ENCODE assay signal across 1 cellular context in the genomic region with DNA sequence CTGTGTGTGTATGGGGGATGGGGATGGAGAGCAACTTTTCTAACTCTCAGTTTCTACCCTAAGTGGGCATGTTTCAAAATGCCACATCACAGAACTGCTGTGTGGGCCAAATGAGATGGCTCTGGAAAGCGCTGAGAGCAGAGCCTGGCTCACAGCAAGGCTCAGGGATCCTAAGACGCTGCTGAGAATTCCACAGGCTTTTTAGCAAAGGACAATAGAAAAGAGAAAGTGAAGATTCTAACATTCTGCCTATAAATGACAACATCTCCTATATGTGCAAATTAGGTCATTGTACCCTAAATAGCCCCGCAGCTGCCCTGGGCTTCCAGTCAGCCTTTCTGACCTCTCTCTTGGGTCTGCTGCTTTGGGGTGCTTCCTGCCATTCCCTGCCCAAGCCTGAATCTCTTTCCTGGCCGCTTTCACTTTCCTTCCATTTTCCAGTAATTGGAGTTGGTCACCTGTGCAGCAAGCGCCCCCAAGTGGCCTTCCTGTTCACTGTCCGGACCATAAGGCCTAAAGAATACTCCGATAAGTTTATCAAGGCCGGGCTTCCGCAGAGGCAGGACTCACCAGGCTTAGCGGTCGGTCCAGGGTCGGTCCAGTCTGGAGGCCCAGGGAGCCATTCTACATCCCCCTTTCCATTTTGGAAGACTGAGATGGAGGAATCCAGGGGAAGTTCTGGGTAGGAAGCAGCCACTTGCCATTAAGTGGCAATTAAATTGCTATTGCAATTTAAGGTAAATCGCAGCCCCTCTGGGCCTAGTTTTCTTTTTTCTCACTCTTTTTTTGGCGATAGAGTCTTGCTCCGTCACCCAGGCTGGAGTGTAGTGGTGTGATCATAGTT.
TF ChIP-seq lines count a peak whose summit lies in the region.

No MANE protein-coding gene starts in this region.

TF ChIP-seq in K562, 482 proteins besides CTCF, POLR2A, EP300 and RAD21 (continued from another document and continues in another):
- TF ChIP-seq, protein P1, sequence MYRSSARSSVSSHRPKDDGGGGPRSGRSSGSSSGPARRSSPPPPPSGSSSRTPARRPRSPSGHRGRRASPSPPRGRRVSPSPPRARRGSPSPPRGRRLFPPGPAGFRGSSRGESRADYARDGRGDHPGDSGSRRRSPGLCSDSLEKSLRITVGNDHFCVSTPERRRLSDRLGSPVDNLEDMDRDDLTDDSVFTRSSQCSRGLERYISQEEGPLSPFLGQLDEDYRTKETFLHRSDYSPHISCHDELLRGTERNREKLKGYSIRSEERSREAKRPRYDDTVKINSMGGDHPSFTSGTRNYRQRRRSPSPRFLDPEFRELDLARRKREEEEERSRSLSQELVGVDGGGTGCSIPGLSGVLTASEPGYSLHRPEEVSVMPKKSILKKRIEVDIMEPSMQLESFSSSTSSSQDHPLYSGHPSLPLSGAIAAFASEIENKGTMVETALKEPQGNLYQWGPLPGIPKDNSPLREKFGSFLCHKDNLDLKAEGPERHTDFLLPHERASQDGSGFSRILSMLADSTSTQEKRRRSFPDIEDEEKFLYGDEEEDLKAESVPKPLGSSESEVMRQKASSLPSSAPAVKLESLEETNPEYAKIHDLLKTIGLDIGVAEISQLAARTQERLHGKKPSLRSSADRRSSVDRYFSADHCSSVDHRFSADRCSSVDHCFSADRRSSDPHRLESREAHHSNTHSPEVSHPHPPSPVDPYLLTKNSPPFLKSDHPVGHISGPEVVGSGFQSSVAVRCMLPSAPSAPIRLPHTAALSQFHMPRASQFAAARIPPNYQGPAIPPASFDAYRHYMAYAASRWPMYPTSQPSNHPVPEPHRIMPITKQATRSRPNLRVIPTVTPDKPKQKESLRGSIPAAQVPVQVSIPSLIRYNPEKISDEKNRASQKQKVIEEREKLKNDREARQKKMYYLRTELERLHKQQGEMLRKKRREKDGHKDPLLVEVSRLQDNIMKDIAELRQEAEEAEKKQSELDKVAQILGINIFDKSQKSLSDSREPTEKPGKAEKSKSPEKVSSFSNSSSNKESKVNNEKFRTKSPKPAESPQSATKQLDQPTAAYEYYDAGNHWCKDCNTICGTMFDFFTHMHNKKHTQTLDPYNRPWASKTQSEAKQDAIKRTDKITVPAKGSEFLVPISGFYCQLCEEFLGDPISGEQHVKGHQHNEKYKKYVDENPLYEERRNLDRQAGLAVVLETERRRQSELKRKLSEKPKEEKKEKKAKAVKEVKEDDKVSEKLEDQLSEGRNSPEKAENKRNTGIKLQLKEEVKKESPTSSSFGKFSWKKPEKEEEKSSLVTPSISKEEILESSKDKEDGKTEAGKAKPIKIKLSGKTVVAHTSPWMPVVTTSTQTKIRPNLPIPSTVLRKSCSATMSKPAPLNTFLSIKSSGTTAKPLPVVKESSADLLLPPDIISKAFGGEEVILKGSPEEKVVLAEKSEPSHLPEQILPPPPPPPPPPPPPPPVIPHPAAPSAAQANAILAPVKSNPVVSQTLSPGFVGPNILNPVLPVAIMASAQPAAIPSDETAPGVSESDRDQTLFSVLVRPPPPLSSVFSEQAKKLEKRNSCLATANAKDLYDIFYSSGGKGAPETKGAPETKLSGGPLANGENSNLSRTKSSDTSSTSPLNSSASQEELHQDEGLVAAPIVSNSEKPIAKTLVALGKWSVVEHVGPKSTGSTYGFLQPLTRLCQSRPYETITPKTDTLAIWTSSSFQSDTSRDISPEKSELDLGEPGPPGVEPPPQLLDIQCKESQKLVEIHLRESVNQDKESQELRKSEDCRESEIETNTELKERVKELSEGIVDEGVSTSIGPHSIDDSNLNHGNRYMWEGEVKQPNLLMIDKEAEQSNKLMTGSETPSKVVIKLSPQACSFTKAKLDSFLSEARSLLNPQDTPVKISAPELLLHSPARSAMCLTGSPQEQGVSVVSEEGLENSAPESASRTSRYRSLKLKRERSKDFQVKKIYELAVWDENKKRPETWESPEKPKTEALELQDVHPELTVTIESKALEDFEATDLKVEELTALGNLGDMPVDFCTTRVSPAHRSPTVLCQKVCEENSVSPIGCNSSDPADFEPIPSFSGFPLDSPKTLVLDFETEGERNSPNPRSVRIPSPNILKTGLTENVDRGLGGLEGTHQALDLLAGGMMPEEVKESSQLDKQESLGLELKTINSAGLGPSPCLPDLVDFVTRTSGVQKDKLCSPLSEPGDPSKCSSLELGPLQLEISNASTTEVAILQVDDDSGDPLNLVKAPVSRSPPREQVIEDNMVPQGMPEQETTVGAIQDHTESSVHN (IDR thresholded peaks at IDR 0.05; ENCODE audit: borderline replicate concordance in 1 of 2, low read depth in 1 of 2), result no peak; a peak in 1 of 4 replicates
- TF ChIP-seq ESRRA (IDR thresholded peaks at IDR 0.05; ENCODE audit: borderline replicate concordance, low read depth), result peak; percentile 72
- no peak for TF ChIP-seq FIP1L1 (IDR thresholded peaks at IDR 0.05; ENCODE audit: low read depth, low read length, poor library complexity, severe bottlenecking)
- TF ChIP-seq, protein P2, sequence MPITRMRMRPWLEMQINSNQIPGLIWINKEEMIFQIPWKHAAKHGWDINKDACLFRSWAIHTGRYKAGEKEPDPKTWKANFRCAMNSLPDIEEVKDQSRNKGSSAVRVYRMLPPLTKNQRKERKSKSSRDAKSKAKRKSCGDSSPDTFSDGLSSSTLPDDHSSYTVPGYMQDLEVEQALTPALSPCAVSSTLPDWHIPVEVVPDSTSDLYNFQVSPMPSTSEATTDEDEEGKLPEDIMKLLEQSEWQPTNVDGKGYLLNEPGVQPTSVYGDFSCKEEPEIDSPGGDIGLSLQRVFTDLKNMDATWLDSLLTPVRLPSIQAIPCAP (CRISPR knock-in tag; IDR thresholded peaks at IDR 0.05; ENCODE audit: borderline replicate concordance), result no peak
- peak in 1 of 2 experiments; percentile 15; a peak in 1 of 4 replicates for TF ChIP-seq NRF1 (conservative IDR thresholded peaks at IDR 0.05 in 1 of 2, IDR thresholded peaks at IDR 0.05 in 1 of 2)
- TF ChIP-seq, protein P3, sequence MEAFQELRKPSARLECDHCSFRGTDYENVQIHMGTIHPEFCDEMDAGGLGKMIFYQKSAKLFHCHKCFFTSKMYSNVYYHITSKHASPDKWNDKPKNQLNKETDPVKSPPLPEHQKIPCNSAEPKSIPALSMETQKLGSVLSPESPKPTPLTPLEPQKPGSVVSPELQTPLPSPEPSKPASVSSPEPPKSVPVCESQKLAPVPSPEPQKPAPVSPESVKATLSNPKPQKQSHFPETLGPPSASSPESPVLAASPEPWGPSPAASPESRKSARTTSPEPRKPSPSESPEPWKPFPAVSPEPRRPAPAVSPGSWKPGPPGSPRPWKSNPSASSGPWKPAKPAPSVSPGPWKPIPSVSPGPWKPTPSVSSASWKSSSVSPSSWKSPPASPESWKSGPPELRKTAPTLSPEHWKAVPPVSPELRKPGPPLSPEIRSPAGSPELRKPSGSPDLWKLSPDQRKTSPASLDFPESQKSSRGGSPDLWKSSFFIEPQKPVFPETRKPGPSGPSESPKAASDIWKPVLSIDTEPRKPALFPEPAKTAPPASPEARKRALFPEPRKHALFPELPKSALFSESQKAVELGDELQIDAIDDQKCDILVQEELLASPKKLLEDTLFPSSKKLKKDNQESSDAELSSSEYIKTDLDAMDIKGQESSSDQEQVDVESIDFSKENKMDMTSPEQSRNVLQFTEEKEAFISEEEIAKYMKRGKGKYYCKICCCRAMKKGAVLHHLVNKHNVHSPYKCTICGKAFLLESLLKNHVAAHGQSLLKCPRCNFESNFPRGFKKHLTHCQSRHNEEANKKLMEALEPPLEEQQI (IDR thresholded peaks at IDR 0.05), result no peak
- 0 out of 2 replicates have a peak, but pooled peaks have one; percentile 46 for TF ChIP-seq MYNN (IDR thresholded peaks at IDR 0.05)
- no peak for TF ChIP-seq MYNN (CRISPR knock-in tag; IDR thresholded peaks at IDR 0.05)
- peak; percentile 70 for TF ChIP-seq MEF2D (tag; conservative IDR thresholded peaks at IDR 0.05; ENCODE audit: low read depth)
- TF ChIP-seq MTA2 (IDR thresholded peaks at IDR 0.05; ENCODE audit: low read depth), result no peak
- TF ChIP-seq NUFIP1 (IDR thresholded peaks at IDR 0.05; ENCODE audit: partially characterized antibody), result no peak
- TF ChIP-seq ZNF384 (IDR thresholded peaks at IDR 0.05; ENCODE audit: low read depth, low read length), result peak; percentile 32; the same call in 1 of the 2 replicates
- TF ChIP-seq NFIC (IDR thresholded peaks at IDR 0.05), result no peak; the same call in 1 of the 2 replicates
- no peak for TF ChIP-seq PTTG1 (tag; IDR thresholded peaks at IDR 0.05; ENCODE audit: low read depth)
- no peak for TF ChIP-seq ZNF76 (CRISPR knock-in tag; IDR thresholded peaks at IDR 0.05; ENCODE audit: borderline replicate concordance)
- TF ChIP-seq, protein P4, sequence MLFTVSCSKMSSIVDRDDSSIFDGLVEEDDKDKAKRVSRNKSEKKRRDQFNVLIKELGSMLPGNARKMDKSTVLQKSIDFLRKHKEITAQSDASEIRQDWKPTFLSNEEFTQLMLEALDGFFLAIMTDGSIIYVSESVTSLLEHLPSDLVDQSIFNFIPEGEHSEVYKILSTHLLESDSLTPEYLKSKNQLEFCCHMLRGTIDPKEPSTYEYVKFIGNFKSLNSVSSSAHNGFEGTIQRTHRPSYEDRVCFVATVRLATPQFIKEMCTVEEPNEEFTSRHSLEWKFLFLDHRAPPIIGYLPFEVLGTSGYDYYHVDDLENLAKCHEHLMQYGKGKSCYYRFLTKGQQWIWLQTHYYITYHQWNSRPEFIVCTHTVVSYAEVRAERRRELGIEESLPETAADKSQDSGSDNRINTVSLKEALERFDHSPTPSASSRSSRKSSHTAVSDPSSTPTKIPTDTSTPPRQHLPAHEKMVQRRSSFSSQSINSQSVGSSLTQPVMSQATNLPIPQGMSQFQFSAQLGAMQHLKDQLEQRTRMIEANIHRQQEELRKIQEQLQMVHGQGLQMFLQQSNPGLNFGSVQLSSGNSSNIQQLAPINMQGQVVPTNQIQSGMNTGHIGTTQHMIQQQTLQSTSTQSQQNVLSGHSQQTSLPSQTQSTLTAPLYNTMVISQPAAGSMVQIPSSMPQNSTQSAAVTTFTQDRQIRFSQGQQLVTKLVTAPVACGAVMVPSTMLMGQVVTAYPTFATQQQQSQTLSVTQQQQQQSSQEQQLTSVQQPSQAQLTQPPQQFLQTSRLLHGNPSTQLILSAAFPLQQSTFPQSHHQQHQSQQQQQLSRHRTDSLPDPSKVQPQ (CRISPR knock-in tag; IDR thresholded peaks at IDR 0.05; ENCODE audit: borderline replicate concordance), result no peak
- TF ChIP-seq, protein P5, sequence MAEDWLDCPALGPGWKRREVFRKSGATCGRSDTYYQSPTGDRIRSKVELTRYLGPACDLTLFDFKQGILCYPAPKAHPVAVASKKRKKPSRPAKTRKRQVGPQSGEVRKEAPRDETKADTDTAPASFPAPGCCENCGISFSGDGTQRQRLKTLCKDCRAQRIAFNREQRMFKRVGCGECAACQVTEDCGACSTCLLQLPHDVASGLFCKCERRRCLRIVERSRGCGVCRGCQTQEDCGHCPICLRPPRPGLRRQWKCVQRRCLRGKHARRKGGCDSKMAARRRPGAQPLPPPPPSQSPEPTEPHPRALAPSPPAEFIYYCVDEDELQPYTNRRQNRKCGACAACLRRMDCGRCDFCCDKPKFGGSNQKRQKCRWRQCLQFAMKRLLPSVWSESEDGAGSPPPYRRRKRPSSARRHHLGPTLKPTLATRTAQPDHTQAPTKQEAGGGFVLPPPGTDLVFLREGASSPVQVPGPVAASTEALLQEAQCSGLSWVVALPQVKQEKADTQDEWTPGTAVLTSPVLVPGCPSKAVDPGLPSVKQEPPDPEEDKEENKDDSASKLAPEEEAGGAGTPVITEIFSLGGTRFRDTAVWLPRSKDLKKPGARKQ (CRISPR knock-in tag; IDR thresholded peaks at IDR 0.05), result no peak; the same call in 1 of the 2 replicates
- TF ChIP-seq POLR2AphosphoS5 (IDR thresholded peaks at IDR 0.05; ENCODE audit: control insufficient read depth, insufficient read depth, low read depth, low read length), result peak; percentile 51; the same call in 1 of the 2 replicates
- TF ChIP-seq SLC30A9 (CRISPR knock-in tag; IDR thresholded peaks at IDR 0.05), result no peak
- no peak for TF ChIP-seq NCOA2 (IDR thresholded peaks at IDR 0.05; ENCODE audit: partially characterized antibody in 2 of 2)
- TF ChIP-seq, protein P6, sequence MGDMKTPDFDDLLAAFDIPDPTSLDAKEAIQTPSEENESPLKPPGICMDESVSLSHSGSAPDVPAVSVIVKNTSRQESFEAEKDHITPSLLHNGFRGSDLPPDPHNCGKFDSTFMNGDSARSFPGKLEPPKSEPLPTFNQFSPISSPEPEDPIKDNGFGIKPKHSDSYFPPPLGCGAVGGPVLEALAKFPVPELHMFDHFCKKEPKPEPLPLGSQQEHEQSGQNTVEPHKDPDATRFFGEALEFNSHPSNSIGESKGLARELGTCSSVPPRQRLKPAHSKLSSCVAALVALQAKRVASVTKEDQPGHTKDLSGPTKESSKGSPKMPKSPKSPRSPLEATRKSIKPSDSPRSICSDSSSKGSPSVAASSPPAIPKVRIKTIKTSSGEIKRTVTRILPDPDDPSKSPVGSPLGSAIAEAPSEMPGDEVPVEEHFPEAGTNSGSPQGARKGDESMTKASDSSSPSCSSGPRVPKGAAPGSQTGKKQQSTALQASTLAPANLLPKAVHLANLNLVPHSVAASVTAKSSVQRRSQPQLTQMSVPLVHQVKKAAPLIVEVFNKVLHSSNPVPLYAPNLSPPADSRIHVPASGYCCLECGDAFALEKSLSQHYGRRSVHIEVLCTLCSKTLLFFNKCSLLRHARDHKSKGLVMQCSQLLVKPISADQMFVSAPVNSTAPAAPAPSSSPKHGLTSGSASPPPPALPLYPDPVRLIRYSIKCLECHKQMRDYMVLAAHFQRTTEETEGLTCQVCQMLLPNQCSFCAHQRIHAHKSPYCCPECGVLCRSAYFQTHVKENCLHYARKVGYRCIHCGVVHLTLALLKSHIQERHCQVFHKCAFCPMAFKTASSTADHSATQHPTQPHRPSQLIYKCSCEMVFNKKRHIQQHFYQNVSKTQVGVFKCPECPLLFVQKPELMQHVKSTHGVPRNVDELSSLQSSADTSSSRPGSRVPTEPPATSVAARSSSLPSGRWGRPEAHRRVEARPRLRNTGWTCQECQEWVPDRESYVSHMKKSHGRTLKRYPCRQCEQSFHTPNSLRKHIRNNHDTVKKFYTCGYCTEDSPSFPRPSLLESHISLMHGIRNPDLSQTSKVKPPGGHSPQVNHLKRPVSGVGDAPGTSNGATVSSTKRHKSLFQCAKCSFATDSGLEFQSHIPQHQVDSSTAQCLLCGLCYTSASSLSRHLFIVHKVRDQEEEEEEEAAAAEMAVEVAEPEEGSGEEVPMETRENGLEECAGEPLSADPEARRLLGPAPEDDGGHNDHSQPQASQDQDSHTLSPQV (IDR thresholded peaks at IDR 0.05), result peak; percentile 85
- TF ChIP-seq GTF2F1 (IDR thresholded peaks at IDR 0.05; ENCODE audit: low read depth, low read length), result 0 out of 2 replicates have a peak, but pooled peaks have one; percentile 36
- no peak for TF ChIP-seq GATA2 (CRISPR knock-in tag; IDR thresholded peaks at IDR 0.05)
- no peak for TF ChIP-seq ZNF79 (CRISPR knock-in tag; IDR thresholded peaks at IDR 0.05; ENCODE audit: low read depth)
- TF ChIP-seq CBFA2T3 (IDR thresholded peaks at IDR 0.05), result peak; percentile 21; the same call in 1 of the 2 replicates
- peak; percentile 46; the same call in 1 of the 2 replicates for TF ChIP-seq RBFOX2 (IDR thresholded peaks at IDR 0.05; ENCODE audit: low read depth, low read length)
- TF ChIP-seq ZNF583 (CRISPR knock-in tag; IDR thresholded peaks at IDR 0.05), result no peak
- TF ChIP-seq, protein P7, sequence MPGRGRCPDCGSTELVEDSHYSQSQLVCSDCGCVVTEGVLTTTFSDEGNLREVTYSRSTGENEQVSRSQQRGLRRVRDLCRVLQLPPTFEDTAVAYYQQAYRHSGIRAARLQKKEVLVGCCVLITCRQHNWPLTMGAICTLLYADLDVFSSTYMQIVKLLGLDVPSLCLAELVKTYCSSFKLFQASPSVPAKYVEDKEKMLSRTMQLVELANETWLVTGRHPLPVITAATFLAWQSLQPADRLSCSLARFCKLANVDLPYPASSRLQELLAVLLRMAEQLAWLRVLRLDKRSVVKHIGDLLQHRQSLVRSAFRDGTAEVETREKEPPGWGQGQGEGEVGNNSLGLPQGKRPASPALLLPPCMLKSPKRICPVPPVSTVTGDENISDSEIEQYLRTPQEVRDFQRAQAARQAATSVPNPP (IDR thresholded peaks at IDR 0.05; ENCODE audit: borderline replicate concordance, insufficient read depth, insufficient read length), result no peak
- TF ChIP-seq GABPA (tag; conservative IDR thresholded peaks at IDR 0.05; ENCODE audit: low read depth), result peak; percentile 15; the same call in 1 of the 2 replicates
- TF ChIP-seq ETV1 (tag; conservative IDR thresholded peaks at IDR 0.05; ENCODE audit: low read depth), result peak; percentile 81
